18 cellular contexts compared by ENCODE assay signal in genomic region chr3:30843950-30844349, GRCh38.
"Had no signal": no experiment of that assay in that cellular context is flagged by ENCODE, and none has a peak within 500 bp of the region (broad histone marks: within the 10 kb centered on the region; RNA-seq: fewer than 3 reads in every experiment).

No MANE protein-coding gene starts in this region.

- DNase-seq: heart left ventricle; hypothalamus; islet precursor cell; left ventricle myocardium inferior; naive thymus-derived CD8-positive, alpha-beta T cell; nucleus accumbens; pancreas; retina; right cardiac atrium; stimulated activated CD4-positive, alpha-beta T cell treated with anti-CD3 and anti-CD28 coated beads, Interleukin-12 subunit alpha, Interleukin-12 subunit beta, amount 100 ng/mL, for 4 hours; stimulated activated CD4-positive, alpha-beta T cell treated with anti-CD3 and anti-CD28 coated beads, Interleukin-15, amount 100 ng/mL, for 24 hours; stimulated activated CD4-positive, alpha-beta T cell treated with anti-CD3 and anti-CD28 coated beads, Interleukin-2, amount 100 ng/mL, for 24 hours; stimulated activated CD4-positive, alpha-beta T cell treated with anti-CD3 and anti-CD28 coated beads, Interleukin-4, amount 100 ng/mL, for 1 hour; stimulated activated naive B cell treated with anti-CD40 and anti-IgM and Interleukin-4, amounts not matched to agents 10 μg/mL and 1 μg/mL and 100 μg/mL, for 72 hours; stimulated activated naive CD8-positive, alpha-beta T cell treated with anti-CD3 and anti-CD28 coated beads, Interleukin-15, Interleukin-2, amounts not matched to agents 100 U/mL and 50 U/mL, for 24 hours; stomach; tibial artery had no signal

- ATAC-seq: heart left ventricle; naive thymus-derived CD8-positive, alpha-beta T cell; pancreas; right cardiac atrium; sciatic nerve; stimulated activated naive B cell treated with anti-CD40 and anti-IgM and Interleukin-4, amounts not matched to agents 10 μg/mL and 1 μg/mL and 100 μg/mL, for 72 hours; stimulated activated naive CD8-positive, alpha-beta T cell treated with anti-CD3 and anti-CD28 coated beads, Interleukin-15, Interleukin-2, amounts not matched to agents 100 U/mL and 50 U/mL, for 24 hours had no signal
